Comparison of ENCODE assay signal across 11 cellular contexts in genomic region chr21:42039911-42040351, GRCh38. TPM values are rescaled to one million over a fixed set of nuclear protein-coding genes. Genes with fewer than 3 reads are reported as not detected.
DNase-seq lines count a peak whose midpoint lies in the region; ATAC-seq and TF ChIP-seq lines count a peak whose summit lies in the region.
"Had no signal": no experiment of that assay in that cellular context is flagged by ENCODE, and none has a peak within 500 bp of the region (broad histone marks: within the 10 kb centered on the region; RNA-seq: fewer than 3 reads in every experiment).

No MANE protein-coding gene starts in this region.

- H3K9me3 Mint-ChIP-seq in mesothelial cell of epicardium, result peaks cover 10% of the 10 kb centered on the region

- H3K79me2 ChIP-seq in OCI-LY7 (ENCODE audit: insufficient read depth, low read depth, low read length), result no peaks in the 10 kb centered on the region

- peaks cover 8% of the 10 kb centered on the region for H3K4me1 Mint-ChIP-seq in mesothelial cell of epicardium

- CTCF ChIA-PET in OCI-LY7 (lab: Charles Lee; ENCODE audit: unreplicated experiment), result no interaction called here

- H3K27me3 Mint-ChIP-seq in mesothelial cell of epicardium (ENCODE audit: low read depth), result no peaks in the 10 kb centered on the region

- H4K20me1 ChIP-seq in OCI-LY7 (ENCODE audit: insufficient read depth, low read length), result no peaks in the 10 kb centered on the region

- H3K36me3 ChIP-seq in OCI-LY7 (ENCODE audit: insufficient read depth, low read length), result no peaks in the 10 kb centered on the region

- intact Hi-C loops in Right ventricle myocardium superior (cut with DNase I) (no loop called here), cardiac septum (cut with DNase I) (no loop called here), OCI-LY7 (cut with micrococcal nuclease; ENCODE audit: unreplicated experiment) (no loop called here)

- ATAC-seq in Right ventricle myocardium superior (ENCODE audit: poor library complexity), result peak; percentile 73

- DNase-seq in Right ventricle myocardium superior (peak; percentile 64), cardiac septum (ENCODE audit: low spot score) (no peak), choroid plexus epithelial cell (ENCODE audit: low read depth) (peak; percentile 71), mesothelial cell of epicardium (ENCODE audit: low spot score in 2 of 2, unreplicated experiment in 2 of 2) (no peak), OCI-LY7 (ENCODE audit: low spot score) (no peak), RKO (ENCODE audit: low spot score) (no peak)
- no peak for DNase-seq in activated naive CD4-positive, alpha-beta T cell treated with anti-CD3 and anti-CD28 coated beads, Interleukin-2, amount 50 U/mL, for 16 hours
- no peak for DNase-seq in activated T-cell treated with anti-CD3 and anti-CD28 coated beads, Interleukin-2, amount 50 U/mL, for 1 hour
- DNase-seq: activated CD8-positive, alpha-beta memory T cell treated with anti-CD3 and anti-CD28 coated beads for 24 hours; Kasumi-1 had no signal

- H3K27ac ChIP-seq in OCI-LY7 (ENCODE audit: low read depth, low read length, poor library complexity, severe bottlenecking), result no peak overlapping the region

- no TSS peak for BruUV-seq in OCI-LY7 (replicated peaks; lab: Mats Ljungman, UMichigan)

- POLR2A ChIA-PET in OCI-LY7 (lab: Charles Lee), result interaction anchor here (1.6 kb wide), 1 partner anchor 9 kb away, joined by 4 read pairs; no protein-coding TSS in a partner anchor

- no peak overlapping the region for H3K4me3 Mint-ChIP-seq in mesothelial cell of epicardium

- TF ChIP-seq CTCF in choroid plexus epithelial cell (conservative IDR thresholded peaks at IDR 0.05; ENCODE audit: low read depth, low read length) (no peak), mesothelial cell of epicardium (IDR thresholded peaks at IDR 0.05; ENCODE audit: unreplicated experiment) (no peak), OCI-LY7 (conservative IDR thresholded peaks at IDR 0.05; ENCODE audit: low read length) (no peak)

- no peaks in the 10 kb centered on the region for H3K36me3 Mint-ChIP-seq in mesothelial cell of epicardium

- H3K9me2 ChIP-seq in OCI-LY7 (ENCODE audit: insufficient read depth, low read length), result no peaks in the 10 kb centered on the region

- peak overlapping the region; percentile 74 for H3K27ac Mint-ChIP-seq in mesothelial cell of epicardium

- H3K4me3 ChIP-seq in choroid plexus epithelial cell (ENCODE audit: low read depth, low read length) (no peak overlapping the region), OCI-LY7 (ENCODE audit: low read depth, low read length, poor library complexity, severe bottlenecking) (no peak overlapping the region)

- H3K4me2 ChIP-seq in OCI-LY7 (ENCODE audit: low read length), result no peak overlapping the region

- H2AFZ ChIP-seq in OCI-LY7 (ENCODE audit: low read length), result no peak overlapping the region

- H3K9me3 ChIP-seq in OCI-LY7 (ENCODE audit: low read length), result no peaks in the 10 kb centered on the region

- H3K4me1 ChIP-seq in OCI-LY7 (ENCODE audit: insufficient read depth, low read length, poor library complexity, severe bottlenecking), result peaks cover 8% of the 10 kb centered on the region

RNA-seq across cellular contexts. Expression of gene ZBTB21, which starts 29.8 kb away (rescaled TPM):
- total RNA-seq in Right ventricle myocardium superior (5.5 TPM), cardiac septum (7.8 TPM), mesothelial cell of epicardium (15.5 to 17.7 TPM (median 17.4 TPM) in 3 replicates), OCI-LY7 (2022) (19.6 and 22.6 TPM in 2 replicates)
- 10.0 and 12.4 TPM in 2 replicates for total RNA-seq in OCI-LY7 (2014; rRNA removed; shearing (Covaris generic))

RNA-seq across cellular contexts. Expression of gene UMODL1, which starts 31.2 kb away (rescaled TPM):
- total RNA-seq in Right ventricle myocardium superior (0.05 TPM), cardiac septum (not detected), mesothelial cell of epicardium (not detected in 3 replicates), OCI-LY7 (2022) (7.4 and 10.0 TPM in 2 replicates)
- 6.6 and 12.3 TPM in 2 replicates for total RNA-seq in OCI-LY7 (2014; rRNA removed; shearing (Covaris generic))
- total RNA-seq: dermis blood vessel endothelial cell had no signal

Comparison
In these comparisons a context has a peak if more than half of its experiments do, and no peak if none do; other contexts are left out.
1. DNase-seq: peak in Right ventricle myocardium superior (single experiment) and choroid plexus epithelial cell (single experiment); none in cardiac septum (single experiment), mesothelial cell of epicardium (0 of 2), activated naive CD4-positive, alpha-beta T cell treated with anti-CD3 and anti-CD28 coated beads, Interleukin-2, amount 50 U/mL, for 16 hours (single experiment), OCI-LY7 (single experiment), activated T-cell treated with anti-CD3 and anti-CD28 coated beads, Interleukin-2, amount 50 U/mL, for 1 hour (single experiment) and RKO (single experiment).